ENCODE assay signal across 16 cellular contexts in the genomic region with DNA sequence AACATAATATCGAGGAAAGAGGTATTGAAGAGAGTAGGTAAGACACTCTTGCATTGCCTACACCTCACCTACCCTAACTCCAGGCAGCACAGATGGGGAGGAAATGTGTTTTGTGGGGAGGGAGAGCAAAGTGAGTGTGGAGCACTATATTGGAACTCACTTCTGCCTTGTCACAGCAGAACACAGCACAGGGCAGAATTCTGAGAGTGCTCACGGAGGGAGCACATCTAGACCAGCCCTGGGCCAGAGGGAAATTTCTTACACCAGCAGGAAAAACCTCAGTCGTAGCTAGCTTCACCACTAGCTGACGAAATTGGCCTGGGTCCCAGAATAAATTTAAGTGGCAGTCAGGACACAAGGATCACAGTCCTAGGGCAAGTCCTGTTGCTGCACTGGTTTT.
"Had no signal": no experiment of that assay in that cellular context is flagged by ENCODE, and none has a peak within 500 bp of the region (broad histone marks: within the 10 kb centered on the region; RNA-seq: fewer than 3 reads in every experiment).

No MANE protein-coding gene starts in this region.

- ATAC-seq: activated T-cell treated with anti-CD3 and anti-CD28 coated beads, Interleukin-2, amount 50 U/mL, for 4 hours; left colon; mucosa of descending colon had no signal

- DNase-seq: activated CD4-positive, alpha-beta memory T cell treated with anti-CD3 and anti-CD28 coated beads, Interleukin-2, amount 10 ng/mL, durations not matched to agents 7 days and 5 days; activated CD4-positive, alpha-beta T cell treated with anti-CD3 and anti-CD28 coated beads for 36 hours; activated effector memory CD4-positive, alpha-beta T cell treated with Interleukin-2 at 50 U/mL for 16 hours; activated naive CD4-positive, alpha-beta T cell treated with anti-CD3 and anti-CD28 coated beads, Interleukin-2, amount 50 U/mL, for 16 hours; activated T-cell treated with anti-CD3 and anti-CD28 coated beads, Interleukin-2, amount 50 U/mL, for 4 hours; caudate nucleus; erythroblast; left colon; mucosa of descending colon; natural killer cell; posterior cingulate gyrus; retina; stimulated activated CD4-positive, alpha-beta T cell treated with anti-CD3 and anti-CD28 coated beads, Interleukin-4, amount 100 ng/mL, for 24 hours; stimulated activated naive CD4-positive, alpha-beta T cell treated with Interleukin-2 at 50 U/mL for 16 hours; trophoblast cell had no signal

- H3K27me3 ChIP-seq: suprapubic skin had no signal

- H3K4me3 ChIP-seq: mucosa of descending colon, suprapubic skin had no signal

- H3K27ac ChIP-seq: suprapubic skin had no signal

- H3K36me3 ChIP-seq: suprapubic skin had no signal

- H3K9me3 ChIP-seq: mucosa of descending colon, suprapubic skin had no signal

- H3K4me1 ChIP-seq: suprapubic skin had no signal
